ENCODE assay signal across 1 cellular context in the genomic region with DNA sequence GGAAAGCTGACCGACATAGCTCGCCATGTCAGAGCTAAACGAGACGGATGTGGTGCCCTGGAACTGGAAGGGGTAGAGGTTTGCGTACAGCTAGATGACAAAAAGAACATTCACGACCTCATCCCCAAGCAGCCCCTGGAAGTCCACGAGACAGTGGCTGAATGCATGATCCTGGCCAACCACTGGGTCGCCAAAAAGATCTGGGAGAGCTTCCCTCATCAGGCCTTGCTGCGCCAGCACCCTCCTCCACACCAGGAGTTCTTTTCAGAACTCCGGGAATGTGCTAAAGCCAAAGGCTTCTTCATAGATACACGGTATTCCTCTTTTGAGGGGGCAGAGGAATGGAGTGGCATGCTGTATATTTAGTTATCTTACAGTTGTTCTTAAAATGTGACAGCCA.
TF ChIP-seq lines count a peak whose summit lies in the region.

No MANE protein-coding gene starts in this region.

TF ChIP-seq in H1, 55 proteins besides CTCF, POLR2A, EP300 and RAD21:
- TF ChIP-seq RXRA (IDR thresholded peaks at IDR 0.05; ENCODE audit: insufficient read depth, low read depth, low read length), result no peak
TF ChIP-seq in H1: peak in this region for 0.
